In the genomic region with DNA sequence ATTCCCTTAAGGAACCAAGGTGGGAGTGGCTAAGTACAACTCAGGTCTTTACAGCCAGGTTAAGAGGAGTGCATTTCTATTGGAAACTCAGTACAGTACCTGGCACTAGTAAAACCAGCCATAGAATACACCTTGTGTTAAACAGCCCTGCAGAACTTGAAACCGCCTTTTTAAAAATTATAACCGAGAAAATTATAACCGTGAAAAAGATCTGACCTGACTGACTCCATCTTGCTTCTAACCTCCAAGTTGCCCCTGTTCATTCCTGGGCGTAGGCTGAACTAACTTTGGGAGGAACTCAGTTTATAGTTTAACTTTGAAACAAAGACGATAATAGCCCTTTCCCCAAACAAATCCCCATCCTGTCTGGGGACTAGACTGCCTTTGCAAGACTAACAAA, we compare ENCODE assay signal across 1 cellular context.
TF ChIP-seq lines count a peak whose summit lies in the region.

No MANE protein-coding gene starts in this region.

TF ChIP-seq in IMR-90, 13 proteins besides CTCF, POLR2A, EP300 and RAD21 (continued from another document):
- TF ChIP-seq, protein P1, sequence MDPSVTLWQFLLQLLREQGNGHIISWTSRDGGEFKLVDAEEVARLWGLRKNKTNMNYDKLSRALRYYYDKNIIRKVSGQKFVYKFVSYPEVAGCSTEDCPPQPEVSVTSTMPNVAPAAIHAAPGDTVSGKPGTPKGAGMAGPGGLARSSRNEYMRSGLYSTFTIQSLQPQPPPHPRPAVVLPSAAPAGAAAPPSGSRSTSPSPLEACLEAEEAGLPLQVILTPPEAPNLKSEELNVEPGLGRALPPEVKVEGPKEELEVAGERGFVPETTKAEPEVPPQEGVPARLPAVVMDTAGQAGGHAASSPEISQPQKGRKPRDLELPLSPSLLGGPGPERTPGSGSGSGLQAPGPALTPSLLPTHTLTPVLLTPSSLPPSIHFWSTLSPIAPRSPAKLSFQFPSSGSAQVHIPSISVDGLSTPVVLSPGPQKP (IDR thresholded peaks at IDR 0.05; ENCODE audit: borderline replicate concordance, low read depth, low read length): no peak
- TF ChIP-seq BHLHE40 (IDR thresholded peaks at IDR 0.05; ENCODE audit: low read depth, low read length): no peak
- TF ChIP-seq RCOR1 (IDR thresholded peaks at IDR 0.05; ENCODE audit: insufficient replicate concordance, low read length): no peak
- TF ChIP-seq USF2 (IDR thresholded peaks at IDR 0.05; ENCODE audit: low read depth, low read length): no peak
- TF ChIP-seq NFE2L2 (IDR thresholded peaks at IDR 0.05; ENCODE audit: low read depth, low read length): no peak
- no peak for TF ChIP-seq FOS (IDR thresholded peaks at IDR 0.05; ENCODE audit: low read depth, low read length)
- no peak for TF ChIP-seq CEBPB (IDR thresholded peaks at IDR 0.05; ENCODE audit: low read depth, low read length)
- TF ChIP-seq MXI1 (IDR thresholded peaks at IDR 0.05; ENCODE audit: borderline replicate concordance, low read depth, low read length): no peak
- TF ChIP-seq SMC3 (IDR thresholded peaks at IDR 0.05; ENCODE audit: low read depth, low read length): no peak
- TF ChIP-seq MAFK (IDR thresholded peaks at IDR 0.05; ENCODE audit: low read depth, low read length): no peak
- no peak for TF ChIP-seq CHD1 (IDR thresholded peaks at IDR 0.05; ENCODE audit: low read depth, low read length)
